8 cellular contexts compared by ENCODE assay signal in genomic region chr15:80615783-80616391, GRCh38.
A peak's percentile ranks its signal among the peaks of the same experiment; 100 is the strongest.
DNase-seq lines count a peak whose midpoint lies in the region; ATAC-seq and TF ChIP-seq lines count a peak whose summit lies in the region.

No MANE protein-coding gene starts in this region.

- no peaks in the 10 kb centered on the region for H3K79me2 ChIP-seq in smooth muscle cell (ENCODE audit: low read depth)

- no peak for TF ChIP-seq CTCF in foreskin fibroblast (IDR thresholded peaks at IDR 0.05; ENCODE audit: low read depth, low read length)
- TF ChIP-seq CTCF in smooth muscle cell (IDR thresholded peaks at IDR 0.05; ENCODE audit: borderline replicate concordance, insufficient read depth, poor library complexity, severe bottlenecking) = no peak

- no peak overlapping the region for H3K9ac ChIP-seq in smooth muscle cell (ENCODE audit: low read depth)

- DNase-seq in RPMI7951 (ENCODE audit: low read depth) (peak; percentile 89), foreskin fibroblast (peak; percentile 48 to 62), smooth muscle cell (lab: John Stamatoyannopoulos, UW; ENCODE audit: unreplicated experiment) (no peak)
- no peak for DNase-seq in effector CD8-positive, alpha-beta T cell (lab: John Stamatoyannopoulos, UW)

- H3K4me2 ChIP-seq in smooth muscle cell = peak overlapping the region; percentile 22

- H3K27ac ChIP-seq in smooth muscle cell (ENCODE audit: low read depth) = no peak overlapping the region

- TF ChIP-seq EP300 in Ishikawa (IDR thresholded peaks at IDR 0.05; ENCODE audit: borderline replicate concordance) = no peak

- H3F3A ChIP-seq in smooth muscle cell (ENCODE audit: low read depth) = no peaks in the 10 kb centered on the region

- H3K9me3 ChIP-seq in smooth muscle cell (replicated peaks; ENCODE audit: low read depth) = no peaks in the 10 kb centered on the region

- peaks cover 6% of the 10 kb centered on the region for H3K4me1 ChIP-seq in smooth muscle cell (ENCODE audit: low read depth)

- H2AFZ ChIP-seq in smooth muscle cell (ENCODE audit: low read depth) = no peak overlapping the region

- TF ChIP-seq RAD21 in Ishikawa (IDR thresholded peaks at IDR 0.05; ENCODE audit: low read depth) = no peak

- H3K27me3 ChIP-seq in smooth muscle cell (ENCODE audit: low read depth) = no peaks in the 10 kb centered on the region

- H3K36me3 ChIP-seq in smooth muscle cell (ENCODE audit: low read depth) = no peaks in the 10 kb centered on the region

- ATAC-seq in HG02623 (IDR thresholded peaks at IDR 0.05; ENCODE audit: unreplicated experiment) (no peak), HG03571 (IDR thresholded peaks at IDR 0.05; ENCODE audit: unreplicated experiment) (no peak), HG02571 (IDR thresholded peaks at IDR 0.05; ENCODE audit: unreplicated experiment) (no peak)

- H4K20me1 ChIP-seq in smooth muscle cell (ENCODE audit: low read depth) = no peaks in the 10 kb centered on the region

- H3K4me3 ChIP-seq in foreskin fibroblast (ENCODE audit: low read depth in 1 of 2, low read length in 2 of 2) = no peak overlapping the region
- no peak overlapping the region for H3K4me3 ChIP-seq in smooth muscle cell

- WGBS in smooth muscle cell (ENCODE audit: low lambda C conversion rate) = 84% methylated on average over 12 of the region's 14 CpGs

TF ChIP-seq in Ishikawa, 13 proteins besides CTCF, POLR2A, EP300 and RAD21:
- TF ChIP-seq CEBPB (IDR thresholded peaks at IDR 0.05) (no peak), NFIC (IDR thresholded peaks at IDR 0.05) (peak; percentile 80)

Comparison
In these comparisons a context has a peak if more than half of its experiments do, and no peak if none do; other contexts are left out.
1. DNase-seq: peak in RPMI7951 (single experiment) and foreskin fibroblast (2 of 2); none in smooth muscle cell (single experiment) and effector CD8-positive, alpha-beta T cell (single experiment).